15 cellular contexts compared by ENCODE assay signal in genomic region chrX:31178064-31178768, GRCh38.
A peak's percentile ranks its signal among the peaks of the same experiment; 100 is the strongest.
DNase-seq lines count a peak whose midpoint lies in the region; ATAC-seq and FAIRE-seq lines count a peak whose summit lies in the region.
"Had no signal": no experiment of that assay in that cellular context is flagged by ENCODE, and none has a peak within 500 bp of the region (broad histone marks: within the 10 kb centered on the region; RNA-seq: fewer than 3 reads in every experiment).

No MANE protein-coding gene starts in this region.

- H3K4me1 ChIP-seq in effector memory CD4-positive, alpha-beta T cell (ENCODE audit: control insufficient read depth, insufficient read depth, low read length, poor library complexity, severe bottlenecking), result no peaks in the 10 kb centered on the region
- H3K4me1 ChIP-seq: HAP-1, left lung had no signal

- no peaks in the 10 kb centered on the region for H3K27me3 ChIP-seq in effector memory CD4-positive, alpha-beta T cell (replicated peaks; ENCODE audit: control insufficient read depth, insufficient read depth, low read length, poor library complexity, severe bottlenecking)
- H3K27me3 ChIP-seq: left lung had no signal

- no peaks in the 10 kb centered on the region for H3K9me3 ChIP-seq in effector memory CD4-positive, alpha-beta T cell (ENCODE audit: control insufficient read depth, low read length)
- H3K9me3 ChIP-seq: HAP-1, left lung had no signal

- FAIRE-seq in GM18507 (lab: Jason Lieb, UNC), result peak; percentile 91

- H3K4me1 Mint-ChIP-seq in activated T-helper 1 cell treated with anti-CD3 and anti-CD28 coated beads, Interleukin-12 subunit alpha, Interleukin-12 subunit beta, Interleukin-2, Interleukin-4 antibody, amounts not matched to agents 30 ng/mL and 10 ng/mL and 1 ng/mL, durations not matched to agents 14 hours and 24 hours and 36 hours (ENCODE audit: low read depth), result peaks cover 20% of the 10 kb centered on the region
- H3K4me1 Mint-ChIP-seq: activated naive CD4-positive, alpha-beta T cell treated with anti-CD3 and anti-CD28 coated beads, Interleukin-2, amount 50 U/mL, for 24 hours had no signal

- H3K27me3 Mint-ChIP-seq in activated T-helper 1 cell treated with anti-CD3 and anti-CD28 coated beads, Interleukin-12 subunit alpha, Interleukin-12 subunit beta, Interleukin-2, Interleukin-4 antibody, amounts not matched to agents 30 ng/mL and 10 ng/mL and 1 ng/mL, durations not matched to agents 14 hours and 24 hours and 36 hours (ENCODE audit: insufficient read depth), result peaks cover 2% of the 10 kb centered on the region
- H3K27me3 Mint-ChIP-seq: activated naive CD4-positive, alpha-beta T cell treated with anti-CD3 and anti-CD28 coated beads, Interleukin-2, amount 50 U/mL, for 24 hours had no signal

- DNase-seq in GM18507 (ENCODE audit: extremely low spot score, insufficient read length, low read depth) (no peak), GF-D8 (lab: John Stamatoyannopoulos, UW) (no peak), NCI-H2227 (lab: John Stamatoyannopoulos, UW; ENCODE audit: unreplicated experiment) (no peak)
- DNase-seq in activated T-helper 1 cell treated with anti-CD3 and anti-CD28 coated beads, Interleukin-12 subunit alpha, Interleukin-12 subunit beta, Interleukin-2, Interleukin-4 antibody, amounts not matched to agents 30 ng/mL and 10 ng/mL and 1 ng/mL, durations not matched to agents 14 hours and 24 hours and 36 hours (ENCODE audit: low spot score), result no peak
- DNase-seq in stimulated activated naive CD4-positive, alpha-beta T cell (lab: John Stamatoyannopoulos, UW), result no peak
- no peak for DNase-seq in effector memory CD4-positive, alpha-beta T cell
- DNase-seq: activated CD4-positive, CD25-positive, alpha-beta regulatory T cell; activated CD8-positive, alpha-beta memory T cell treated with anti-CD3 and anti-CD28 coated beads, Interleukin-2, amount 50 U/mL, for 48 hours; left lung; NCI-H1694 treated with DMSO at 0.1 percent for 48 hours; NCI-H748 treated with DMSO at 0.1 percent for 48 hours had no signal

- peak overlapping the region; percentile 31 for H3K27ac Mint-ChIP-seq in activated T-helper 1 cell treated with anti-CD3 and anti-CD28 coated beads, Interleukin-12 subunit alpha, Interleukin-12 subunit beta, Interleukin-2, Interleukin-4 antibody, amounts not matched to agents 30 ng/mL and 10 ng/mL and 1 ng/mL, durations not matched to agents 14 hours and 24 hours and 36 hours
- H3K27ac Mint-ChIP-seq: activated naive CD4-positive, alpha-beta T cell treated with anti-CD3 and anti-CD28 coated beads, Interleukin-2, amount 50 U/mL, for 24 hours had no signal

- ATAC-seq in GM21367 (IDR thresholded peaks at IDR 0.05; ENCODE audit: unreplicated experiment), result peak; percentile 53
- peak; percentile 51 for ATAC-seq in HG02973 (IDR thresholded peaks at IDR 0.05; ENCODE audit: unreplicated experiment)
- ATAC-seq: left lung had no signal

- peaks cover 7% of the 10 kb centered on the region for H3K36me3 Mint-ChIP-seq in activated T-helper 1 cell treated with anti-CD3 and anti-CD28 coated beads, Interleukin-12 subunit alpha, Interleukin-12 subunit beta, Interleukin-2, Interleukin-4 antibody, amounts not matched to agents 30 ng/mL and 10 ng/mL and 1 ng/mL, durations not matched to agents 14 hours and 24 hours and 36 hours (ENCODE audit: low read depth)
- H3K36me3 Mint-ChIP-seq: activated naive CD4-positive, alpha-beta T cell treated with anti-CD3 and anti-CD28 coated beads, Interleukin-2, amount 50 U/mL, for 24 hours had no signal

- no peaks in the 10 kb centered on the region for H3K9me3 Mint-ChIP-seq in activated T-helper 1 cell treated with anti-CD3 and anti-CD28 coated beads, Interleukin-12 subunit alpha, Interleukin-12 subunit beta, Interleukin-2, Interleukin-4 antibody, amounts not matched to agents 30 ng/mL and 10 ng/mL and 1 ng/mL, durations not matched to agents 14 hours and 24 hours and 36 hours
- H3K9me3 Mint-ChIP-seq: activated naive CD4-positive, alpha-beta T cell treated with anti-CD3 and anti-CD28 coated beads, Interleukin-2, amount 50 U/mL, for 24 hours had no signal

- H3K27ac ChIP-seq in effector memory CD4-positive, alpha-beta T cell (ENCODE audit: insufficient read depth, low read length, poor library complexity, severe bottlenecking), result no peak overlapping the region
- H3K27ac ChIP-seq: left lung had no signal

- H3K36me3 ChIP-seq in effector memory CD4-positive, alpha-beta T cell (ENCODE audit: control insufficient read depth, insufficient read depth, low read length), result no peaks in the 10 kb centered on the region
- H3K36me3 ChIP-seq: left lung had no signal

- H3K4me3 ChIP-seq in effector memory CD4-positive, alpha-beta T cell (ENCODE audit: insufficient read depth, low read depth, low read length, poor library complexity, severe bottlenecking), result no peak overlapping the region
- H3K4me3 ChIP-seq: HAP-1, left lung had no signal

- intact Hi-C loops in activated T-helper 1 cell treated with anti-CD3 and anti-CD28 coated beads, Interleukin-12 subunit alpha, Interleukin-12 subunit beta, Interleukin-2, Interleukin-4 antibody, amounts not matched to agents 30 ng/mL and 10 ng/mL and 1 ng/mL, durations not matched to agents 14 hours and 24 hours and 36 hours (cut with micrococcal nuclease), result loop anchor here (5.0 to 10.0 kb wide), 3 partner anchors 41 to 83 kb away; no protein-coding TSS in a partner anchor

- H3K4me3 Mint-ChIP-seq in activated T-helper 1 cell treated with anti-CD3 and anti-CD28 coated beads, Interleukin-12 subunit alpha, Interleukin-12 subunit beta, Interleukin-2, Interleukin-4 antibody, amounts not matched to agents 30 ng/mL and 10 ng/mL and 1 ng/mL, durations not matched to agents 14 hours and 24 hours and 36 hours, result no peak overlapping the region
- H3K4me3 Mint-ChIP-seq: activated naive CD4-positive, alpha-beta T cell treated with anti-CD3 and anti-CD28 coated beads, Interleukin-2, amount 50 U/mL, for 24 hours had no signal
